Comparison of ENCODE assay signal across 9 cellular contexts in the genomic region with DNA sequence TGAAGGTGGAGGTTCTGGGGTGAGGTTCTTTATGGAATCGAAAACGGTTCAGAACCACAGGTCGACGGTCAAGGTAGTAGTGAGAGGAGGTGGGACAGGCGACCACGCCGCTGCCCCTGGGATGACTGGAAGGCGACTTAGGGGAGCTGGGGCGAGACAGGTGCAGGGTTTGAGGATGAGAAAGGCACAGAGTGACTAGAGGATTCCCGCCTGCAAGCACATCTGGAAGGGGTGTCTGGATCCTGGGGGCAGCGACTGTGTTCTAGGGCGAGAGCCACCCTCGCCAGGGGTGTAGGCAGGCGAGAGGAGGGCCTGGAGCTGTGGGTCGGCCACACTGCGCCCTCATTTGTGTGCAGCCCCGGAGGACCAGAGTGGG. TPM values are rescaled to one million over a fixed set of nuclear protein-coding genes. Genes with fewer than 3 reads are reported as not detected.
A peak's percentile ranks its signal among the peaks of the same experiment; 100 is the strongest.
DNase-seq lines count a peak whose midpoint lies in the region; TF ChIP-seq lines count a peak whose summit lies in the region.
"Had no signal": no experiment of that assay in that cellular context is flagged by ENCODE, and none has a peak within 500 bp of the region (broad histone marks: within the 10 kb centered on the region; RNA-seq: fewer than 3 reads in every experiment).

No MANE protein-coding gene starts in this region.

- H3K4me2 ChIP-seq in mesenchymal stem cell (ENCODE audit: low read length, poor library complexity, severe bottlenecking), result no peak overlapping the region

- no peaks in the 10 kb centered on the region for H3K79me1 ChIP-seq in mesenchymal stem cell (replicated peaks; ENCODE audit: low read length, poor library complexity, severe bottlenecking)

- H2AFZ ChIP-seq in mesenchymal stem cell (ENCODE audit: low read depth, low read length), result no peak overlapping the region

- no peak for TF ChIP-seq CTCF in GM06990 (IDR thresholded peaks at IDR 0.05; ENCODE audit: insufficient read depth, low read length, poor library complexity, severe bottlenecking)
- TF ChIP-seq CTCF in osteocyte (IDR thresholded peaks at IDR 0.05), result no peak

- no peaks in the 10 kb centered on the region for H3K9me3 ChIP-seq in effector memory CD4-positive, alpha-beta T cell (ENCODE audit: control insufficient read depth, low read length)
- no peaks in the 10 kb centered on the region for H3K9me3 ChIP-seq in mesenchymal stem cell (ENCODE audit: control insufficient read depth, low read length)

- H3K4me1 Mint-ChIP-seq in IgD-negative memory B cell (peaks cover 50 to 62% (median 51%) of the 10 kb centered on the region in 3 donors), osteocyte (ENCODE audit: unreplicated experiment) (peaks cover 10% of the 10 kb centered on the region)

- peaks cover 45% of the 10 kb centered on the region for H3K4me1 ChIP-seq in effector memory CD4-positive, alpha-beta T cell (ENCODE audit: control insufficient read depth, insufficient read depth, low read length, poor library complexity, severe bottlenecking)
- H3K4me1 ChIP-seq in mesenchymal stem cell (ENCODE audit: control insufficient read depth, insufficient read depth, low read depth, low read length), result peaks cover 18% of the 10 kb centered on the region

- peak overlapping the region; percentile 90 for H3K4me3 ChIP-seq in GM06990 (replicated peaks; ENCODE audit: low read depth, low read length)
- peak overlapping the region; percentile 86 for H3K4me3 ChIP-seq in effector memory CD4-positive, alpha-beta T cell (ENCODE audit: insufficient read depth, low read depth, low read length, poor library complexity, severe bottlenecking)
- no peak overlapping the region for H3K4me3 ChIP-seq in mesenchymal stem cell (ENCODE audit: insufficient read depth in 1 of 2, low read depth in 1 of 2, low read length in 2 of 2)

- no peak overlapping the region for H2BK5ac ChIP-seq in mesenchymal stem cell (ENCODE audit: low read depth, low read length, poor library complexity, severe bottlenecking)

- H3K27ac ChIP-seq in effector memory CD4-positive, alpha-beta T cell (ENCODE audit: insufficient read depth, low read length, poor library complexity, severe bottlenecking), result no peak overlapping the region
- no peak overlapping the region for H3K27ac ChIP-seq in mesenchymal stem cell (ENCODE audit: low read length, poor library complexity, severe bottlenecking)

- H3K36me3 Mint-ChIP-seq in IgD-negative memory B cell, result peaks cover 2% of the 10 kb centered on the region
- no peaks in the 10 kb centered on the region for H3K36me3 Mint-ChIP-seq in osteocyte (ENCODE audit: unreplicated experiment)

- H2AK5ac ChIP-seq in mesenchymal stem cell (ENCODE audit: low read length, severe bottlenecking), result no peak overlapping the region

- H4K8ac ChIP-seq in mesenchymal stem cell (ENCODE audit: low read length), result no peak overlapping the region

- no peak overlapping the region for H3K23ac ChIP-seq in mesenchymal stem cell (ENCODE audit: low read length in 2 of 2)

- H3K36me3 ChIP-seq in GM06990 (ENCODE audit: control insufficient read depth, insufficient read depth, low read length), result peaks cover 3% of the 10 kb centered on the region
- no peaks in the 10 kb centered on the region for H3K36me3 ChIP-seq in effector memory CD4-positive, alpha-beta T cell (ENCODE audit: control insufficient read depth, insufficient read depth, low read length)
- no peaks in the 10 kb centered on the region for H3K36me3 ChIP-seq in mesenchymal stem cell (ENCODE audit: control insufficient read depth in 1 of 2, insufficient read depth in 2 of 2, low read depth in 1 of 2, low read length in 2 of 2)

- DNase-seq in GM06990 (ENCODE audit: extremely low read depth, insufficient read length), result no peak
- DNase-seq in effector memory CD4-positive, alpha-beta T cell, result no peak
- no peak for DNase-seq in osteocyte (ENCODE audit: extremely low spot score, unreplicated experiment)
- no peak for DNase-seq in medulla oblongata (ENCODE audit: extremely low spot score)
- no peak for DNase-seq in NCI-H1417 treated with DMSO at 0.1 percent for 48 hours (lab: John Stamatoyannopoulos, UW)
- no peak for DNase-seq in RKO (ENCODE audit: low spot score)
- DNase-seq in mesenchymal stem cell, result no peak

- WGBS in mesenchymal stem cell, result 60% methylated on average over 17 of the region's 17 CpGs

- peaks cover 1% of the 10 kb centered on the region for H3K27me3 Mint-ChIP-seq in IgD-negative memory B cell
- H3K27me3 Mint-ChIP-seq in osteocyte (ENCODE audit: unreplicated experiment), result peaks cover 43% of the 10 kb centered on the region

- peak overlapping the region; percentile 19 to 72 (median 68) for H3K27ac Mint-ChIP-seq in IgD-negative memory B cell
- no peak overlapping the region for H3K27ac Mint-ChIP-seq in osteocyte (ENCODE audit: unreplicated experiment)

- H3K9ac ChIP-seq in mesenchymal stem cell (ENCODE audit: low read length), result no peak overlapping the region

- H3K27me3 ChIP-seq in GM06990 (replicated peaks; ENCODE audit: control insufficient read depth, insufficient read depth, low read length) (no peaks in the 10 kb centered on the region), mesenchymal stem cell (ENCODE audit: control insufficient read depth in 1 of 2, insufficient read depth in 1 of 2, low read length in 2 of 2) (peaks cover 53 to 88% of the 10 kb centered on the region in 2 experiments)
- H3K27me3 ChIP-seq in effector memory CD4-positive, alpha-beta T cell (replicated peaks; ENCODE audit: control insufficient read depth, insufficient read depth, low read length, poor library complexity, severe bottlenecking), result no peaks in the 10 kb centered on the region

- no peak overlapping the region for H3K14ac ChIP-seq in mesenchymal stem cell (ENCODE audit: low read length in 2 of 2)

- H2BK12ac ChIP-seq in mesenchymal stem cell (ENCODE audit: low read length in 2 of 2), result no peak overlapping the region

- H2BK120ac ChIP-seq in mesenchymal stem cell (ENCODE audit: low read depth, low read length), result no peak overlapping the region

- no peaks in the 10 kb centered on the region for H3K9me3 Mint-ChIP-seq in IgD-negative memory B cell
- no peaks in the 10 kb centered on the region for H3K9me3 Mint-ChIP-seq in osteocyte (ENCODE audit: unreplicated experiment)

- H3K18ac ChIP-seq in mesenchymal stem cell (ENCODE audit: low read depth in 1 of 2, low read length in 2 of 2), result no peak overlapping the region

- H4K91ac ChIP-seq in mesenchymal stem cell (ENCODE audit: low read length), result no peak overlapping the region

- H3K4ac ChIP-seq in mesenchymal stem cell (ENCODE audit: low read depth in 1 of 2, low read length in 2 of 2), result no peak overlapping the region

- no peak overlapping the region for H2BK15ac ChIP-seq in mesenchymal stem cell (ENCODE audit: low read depth, poor library complexity, severe bottlenecking)

- H3K4me3 Mint-ChIP-seq in IgD-negative memory B cell, result peak overlapping the region; percentile 80 to 97 (median 94)
- H3K4me3 Mint-ChIP-seq in osteocyte (ENCODE audit: unreplicated experiment), result peak overlapping the region; percentile 50

RNA-seq across cellular contexts. Expression of gene IRF5, which starts 0.5 kb away (rescaled TPM):
- polyA plus RNA-seq in IgD-negative memory B cell, result 132 TPM
- total RNA-seq in osteocyte, result 0.24 TPM in 1 of 2 replicates, not detected in the other
- not detected for polyA plus RNA-seq in mesenchymal stem cell (2013, experiment 1 of 2)
- not detected for polyA plus RNA-seq in mesenchymal stem cell (2013, experiment 2 of 2)
- total RNA-seq: lung microvascular endothelial cell had no signal

RNA-seq across cellular contexts. Expression of gene KCP, which starts 26.8 kb away (rescaled TPM):
- polyA plus RNA-seq in IgD-negative memory B cell, result 0.26 TPM
- 0.55 and 0.70 TPM in 2 replicates for total RNA-seq in osteocyte
- 3.4 TPM for polyA plus RNA-seq in mesenchymal stem cell (2013, experiment 1 of 2)
- 3.1 TPM for polyA plus RNA-seq in mesenchymal stem cell (2013, experiment 2 of 2)
- total RNA-seq: lung microvascular endothelial cell had no signal

Comparison
In these comparisons a context has a peak if more than half of its experiments do, and no peak if none do; other contexts are left out.
1. H3K4me3 ChIP-seq: peak in GM06990 (single experiment) and effector memory CD4-positive, alpha-beta T cell (single experiment); none in mesenchymal stem cell (0 of 2).